ENCODE assay signal across 17 cellular contexts in the genomic region with DNA sequence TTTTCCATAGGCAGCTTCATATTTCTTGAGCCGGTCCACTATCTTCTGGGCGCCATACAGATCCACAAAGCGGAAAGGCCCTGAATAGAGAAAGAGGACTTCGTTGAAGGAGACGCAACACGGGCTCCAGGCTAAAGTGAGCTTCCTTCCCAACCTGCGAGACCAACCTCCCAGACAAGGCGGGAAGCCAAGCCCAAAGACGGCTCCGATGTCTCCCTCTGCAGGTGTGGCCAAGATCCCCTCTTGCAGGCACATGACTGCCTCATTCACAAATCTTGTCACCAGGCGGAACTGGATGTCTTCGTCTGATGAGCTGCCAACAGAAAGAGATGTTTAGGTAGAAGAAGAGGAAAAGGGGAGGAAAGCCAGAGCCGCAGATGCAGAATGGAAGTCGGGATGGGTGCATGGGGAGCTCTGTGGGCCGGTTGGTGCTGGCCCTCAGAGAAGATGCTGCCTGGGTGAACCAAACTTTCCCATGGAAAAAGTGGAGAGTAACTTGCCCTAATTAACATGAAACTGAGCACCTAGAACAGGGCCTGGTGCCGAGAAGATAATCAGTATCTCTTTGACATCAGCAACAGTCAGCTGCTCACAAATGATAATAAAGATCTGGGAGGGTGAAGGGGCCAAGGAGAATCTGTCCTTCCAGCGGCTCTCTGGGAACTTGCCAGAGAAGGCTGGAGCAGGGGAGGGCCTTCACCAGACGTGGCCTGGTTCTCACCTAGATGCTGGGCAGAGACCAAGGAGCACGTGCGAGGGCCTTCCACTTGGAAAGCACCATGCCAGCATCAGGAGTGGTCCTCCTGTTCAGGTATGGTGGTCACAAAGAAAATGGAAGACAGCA. TPM values are rescaled to one million over a fixed set of nuclear protein-coding genes. Genes with fewer than 3 reads are reported as not detected.
DNase-seq lines count a peak whose midpoint lies in the region; ATAC-seq, FAIRE-seq and TF ChIP-seq lines count a peak whose summit lies in the region.
"Had no signal": no experiment of that assay in that cellular context is flagged by ENCODE, and none has a peak within 500 bp of the region (broad histone marks: within the 10 kb centered on the region; RNA-seq: fewer than 3 reads in every experiment).

No MANE protein-coding gene starts in this region.

- CTCF ChIA-PET in activated CD8-positive, alpha-beta T cell treated with anti-CD3 and anti-CD28 coated beads, Interleukin-2, amount 10 ng/mL, durations not matched to agents 7 days and 5 days (lab: Charles Lee): no interaction called here
- CTCF ChIA-PET in activated CD8-positive, alpha-beta T cell treated with anti-CD3 and anti-CD28 coated beads for 36 hours (lab: Charles Lee): no interaction called here
- CTCF ChIA-PET in K562 (lab: Yijun Ruan, JAX; ENCODE audit: low intra/inter-chr PET ratio): no interaction called here

- no peak overlapping the region for H3K27ac ChIP-seq in K562 (ENCODE audit: extremely low read depth, low read depth, low read length)
- H3K27ac ChIP-seq: GM23248, HL-60 had no signal

- intact Hi-C loops in activated CD8-positive, alpha-beta T cell treated with anti-CD3 and anti-CD28 coated beads for 36 hours (cut with micrococcal nuclease): no loop called here
- intact Hi-C loops in K562 (cut with micrococcal nuclease): no loop called here

- no peak for TF ChIP-seq RAD21 in K562 (CRISPR knock-in tag; conservative IDR thresholded peaks at IDR 0.05 in 1 of 2, IDR thresholded peaks at IDR 0.05 in 1 of 2)

- TF ChIP-seq EP300 in K562 (IDR thresholded peaks at IDR 0.05; ENCODE audit: low read length): peak; percentile 73; the same call in 1 of the 2 replicates

- peaks cover 37% of the 10 kb centered on the region for H3K36me3 Mint-ChIP-seq in activated CD8-positive, alpha-beta T cell treated with anti-CD3 and anti-CD28 coated beads, Interleukin-2, amount 10 ng/mL, durations not matched to agents 7 days and 5 days (ENCODE audit: low read depth)
- peaks cover 18% of the 10 kb centered on the region for H3K36me3 Mint-ChIP-seq in activated CD8-positive, alpha-beta T cell treated with anti-CD3 and anti-CD28 coated beads for 36 hours (ENCODE audit: low read depth)

- DNase-seq in activated CD8-positive, alpha-beta T cell treated with anti-CD3 and anti-CD28 coated beads, Interleukin-2, amount 10 ng/mL, durations not matched to agents 7 days and 5 days: no peak
- DNase-seq in activated CD8-positive, alpha-beta T cell treated with anti-CD3 and anti-CD28 coated beads for 36 hours: no peak
- DNase-seq in K562 (ENCODE audit: extremely low read depth in 1 of 4, low spot score in 3 of 4) (peak in 2 of 4 experiments; percentile 37 to 59), mesenteric fat pad (ENCODE audit: low spot score) (peak; percentile 72), urothelium cell line (ENCODE audit: low spot score) (no peak)
- DNase-seq in activated effector memory CD4-positive, alpha-beta T cell treated with anti-CD3 and anti-CD28 coated beads, Interleukin-2, amount 50 U/mL, for 16 hours: no peak
- DNase-seq: AML-193; Calu3; CD4-positive, CD25-positive, alpha-beta regulatory T cell; GM23248; KBM-7; NCI-H2107 had no signal

- no peak for TF ChIP-seq POLR2A in K562 (conservative IDR thresholded peaks at IDR 0.05)

- no peaks in the 10 kb centered on the region for H3K9me3 Mint-ChIP-seq in activated CD8-positive, alpha-beta T cell treated with anti-CD3 and anti-CD28 coated beads, Interleukin-2, amount 10 ng/mL, durations not matched to agents 7 days and 5 days (ENCODE audit: insufficient read depth)
- H3K9me3 Mint-ChIP-seq in activated CD8-positive, alpha-beta T cell treated with anti-CD3 and anti-CD28 coated beads for 36 hours: no peaks in the 10 kb centered on the region
- H3K9me3 Mint-ChIP-seq: CD4-positive, CD25-positive, alpha-beta regulatory T cell had no signal

- FAIRE-seq in K562 (lab: Jason Lieb, UNC) (peak; percentile 48), urothelium cell line (lab: Jason Lieb, UNC) (peak; percentile 46)
- FAIRE-seq: G401.6, GM12891, GM19239 had no signal

- H3K9me3 ChIP-seq in K562 (replicated peaks; ENCODE audit: control insufficient read depth, insufficient read depth, low read depth, low read length): no peaks in the 10 kb centered on the region

- H3K27ac Mint-ChIP-seq in activated CD8-positive, alpha-beta T cell treated with anti-CD3 and anti-CD28 coated beads, Interleukin-2, amount 10 ng/mL, durations not matched to agents 7 days and 5 days: peak overlapping the region; percentile 34
- no peak overlapping the region for H3K27ac Mint-ChIP-seq in activated CD8-positive, alpha-beta T cell treated with anti-CD3 and anti-CD28 coated beads for 36 hours
- H3K27ac Mint-ChIP-seq: CD4-positive, CD25-positive, alpha-beta regulatory T cell had no signal

- peak overlapping the region; percentile 12 for H3K4me2 ChIP-seq in K562 (ENCODE audit: insufficient read depth, low read length)

- no TSS peak for BruUV-seq in K562 (replicated peaks; lab: Mats Ljungman, UMichigan)

- POLR2A ChIA-PET in activated CD8-positive, alpha-beta T cell treated with anti-CD3 and anti-CD28 coated beads, Interleukin-2, amount 10 ng/mL, durations not matched to agents 7 days and 5 days (lab: Charles Lee): interaction anchor here (0.6 kb wide), 1 partner anchor 514 kb away, joined by 6 read pairs; no protein-coding TSS in a partner anchor
- POLR2A ChIA-PET in activated CD8-positive, alpha-beta T cell treated with anti-CD3 and anti-CD28 coated beads for 36 hours (lab: Charles Lee): interaction anchor here (0.6 to 1.4 kb wide), 2 partner anchors 11 to 80 kb away, joined by 4 to 5 read pairs; no protein-coding TSS in a partner anchor
- POLR2A ChIA-PET in K562 (lab: Yijun Ruan, JAX): interaction anchor here (0.7 to 2.6 kb wide), 8 partner anchors 9 to 893 kb away, joined by 3 to 14 read pairs (median 4); a partner anchor contains a TSS

- H4K20me1 ChIP-seq in K562 (replicated peaks; ENCODE audit: control insufficient read depth, insufficient read depth, low read length): peaks cover 5% of the 10 kb centered on the region; the same call in 1 of the 2 replicates

- H3K4me1 Mint-ChIP-seq in activated CD8-positive, alpha-beta T cell treated with anti-CD3 and anti-CD28 coated beads, Interleukin-2, amount 10 ng/mL, durations not matched to agents 7 days and 5 days (ENCODE audit: low read depth): peaks cover 9% of the 10 kb centered on the region
- H3K4me1 Mint-ChIP-seq in activated CD8-positive, alpha-beta T cell treated with anti-CD3 and anti-CD28 coated beads for 36 hours (ENCODE audit: low read depth): no peaks in the 10 kb centered on the region

- ATAC-seq in activated CD8-positive, alpha-beta T cell treated with anti-CD3 and anti-CD28 coated beads, Interleukin-2, amount 10 ng/mL, durations not matched to agents 7 days and 5 days: no peak
- no peak for ATAC-seq in activated CD8-positive, alpha-beta T cell treated with anti-CD3 and anti-CD28 coated beads for 36 hours
- ATAC-seq in K562: peak; percentile 53
- ATAC-seq in GM19455 (IDR thresholded peaks at IDR 0.05; ENCODE audit: unreplicated experiment): no peak

- WGBS in K562 (ENCODE audit: insufficient coverage, low coverage, missing lambda C conversion rate): 66% methylated on average over 17 of the region's 20 CpGs

- H3K9me1 ChIP-seq in K562 (ENCODE audit: control insufficient read depth, insufficient read depth, low read length): peaks cover 7% of the 10 kb centered on the region

- peaks cover 83% of the 10 kb centered on the region for H3K36me3 ChIP-seq in K562 (ENCODE audit: control insufficient read depth, insufficient read depth, low read length)

- H3K79me2 ChIP-seq in K562 (ENCODE audit: control insufficient read depth, insufficient read depth, low read length): no peaks in the 10 kb centered on the region

- peaks cover 12% of the 10 kb centered on the region in 2 experiments; a peak in 4 of 5 replicates for H3K4me1 ChIP-seq in K562 (replicated peaks in 1 of 2; ENCODE audit: control insufficient read depth in 2 of 2, insufficient read depth in 2 of 2, low read length in 2 of 2)

- no peak for TF ChIP-seq CTCF in activated CD8-positive, alpha-beta T cell treated with anti-CD3 and anti-CD28 coated beads for 36 hours (IDR thresholded peaks at IDR 0.05)
- 0 out of 6 replicates have a peak, but pooled peaks of 1 of the 3 experiments have one; percentile 5 for TF ChIP-seq CTCF in K562 (IDR thresholded peaks at IDR 0.05 in 2 of 3, conservative IDR thresholded peaks at IDR 0.05 in 1 of 3; ENCODE audit: insufficient read depth in 2 of 3, low read depth in 1 of 3, low read length in 3 of 3)

- H3K27me3 ChIP-seq in K562 (ENCODE audit: control insufficient read depth in 2 of 2, insufficient read depth in 2 of 2, low read length in 2 of 2): no peaks in the 10 kb centered on the region

- H3K9ac ChIP-seq in K562 (ENCODE audit: insufficient read depth in 1 of 2, low read depth in 2 of 2, low read length in 2 of 2): peak overlapping the region in 1 of 2 experiments; percentile 33; a peak in 1 of 4 replicates
- H3K9ac ChIP-seq: GM23248 had no signal

- in situ Hi-C loops in K562 (cut with MboI): no loop called here

- H3K27me3 Mint-ChIP-seq in activated CD8-positive, alpha-beta T cell treated with anti-CD3 and anti-CD28 coated beads, Interleukin-2, amount 10 ng/mL, durations not matched to agents 7 days and 5 days (ENCODE audit: low read depth): no peaks in the 10 kb centered on the region
- H3K27me3 Mint-ChIP-seq in activated CD8-positive, alpha-beta T cell treated with anti-CD3 and anti-CD28 coated beads for 36 hours: no peaks in the 10 kb centered on the region
- H3K27me3 Mint-ChIP-seq: CD4-positive, CD25-positive, alpha-beta regulatory T cell had no signal

- no peak overlapping the region for H3K4me3 ChIP-seq in K562
- H3K4me3 ChIP-seq: GM23248 had no signal

- no peak overlapping the region for H3K4me3 Mint-ChIP-seq in activated CD8-positive, alpha-beta T cell treated with anti-CD3 and anti-CD28 coated beads, Interleukin-2, amount 10 ng/mL, durations not matched to agents 7 days and 5 days
- no peak overlapping the region for H3K4me3 Mint-ChIP-seq in activated CD8-positive, alpha-beta T cell treated with anti-CD3 and anti-CD28 coated beads for 36 hours
- H3K4me3 Mint-ChIP-seq: CD4-positive, CD25-positive, alpha-beta regulatory T cell had no signal

- no peak overlapping the region for H2AFZ ChIP-seq in K562 (ENCODE audit: low read depth, low read length)
- H2AFZ ChIP-seq: GM23248 had no signal

RNA-seq across cellular contexts. Expression of a gene that starts 18.6 kb away (rescaled TPM):
- total RNA-seq in activated CD8-positive, alpha-beta T cell treated with anti-CD3 and anti-CD28 coated beads, Interleukin-2, amount 10 ng/mL, durations not matched to agents 7 days and 5 days: 1 to 10 TPM; 2.8 to 5.5 TPM
- 1 to 10 TPM; 2.2 to 2.7 TPM for total RNA-seq in activated CD8-positive, alpha-beta T cell treated with anti-CD3 and anti-CD28 coated beads for 36 hours
- total RNA-seq in K562 (2011; cell fraction: chromatin; rRNA removed; ENCODE audit: low replicate concordance): 9.3 and 20.6 TPM in 2 replicates
- 11.8 and 13.2 TPM in 2 replicates for total RNA-seq in K562 (2011; cell fraction: nucleolus; rRNA removed)
- 12.0 and 16.1 TPM in 2 replicates for total RNA-seq in K562 (2011; cell fraction: nucleoplasm; rRNA removed)
- total RNA-seq in K562 (2014; rRNA removed): 2.5 and 4.7 TPM in 2 replicates
- total RNA-seq in K562 (2014; rRNA removed; fragmentation: Illumina TruSeq; extraction: Trizol): 1.3 and 1.7 TPM in 2 replicates
- 1.5 and 1.7 TPM in 2 replicates for total RNA-seq in K562 (2015; rRNA removed; fragmentation: Illumina TruSeq; extraction: Trizol)
- 11.5 and 12.4 TPM in 2 replicates for total RNA-seq in K562 (2021)
- polyA plus RNA-seq in K562 (2011; rRNA removed): 4.6 and 5.0 TPM in 2 replicates
- 6.3 and 10.6 TPM in 2 replicates for polyA plus RNA-seq in K562 (2011; cell fraction: cytosol; rRNA removed)
- polyA plus RNA-seq in K562 (2011; cell fraction: nucleus; rRNA removed): 9.6 and 16.4 TPM in 2 replicates
- 6.7 and 10.0 TPM in 2 replicates for polyA plus RNA-seq in K562 (2012)
- polyA plus RNA-seq in K562 (2014; fragmentation: Illumina TruSeq; extraction: Trizol): 5.4 and 6.9 TPM in 2 replicates
- 1 to 10 TPM; 1.7 to 2.2 TPM for polyA plus RNA-seq in K562 (2014; fragmentation: Nextera tagmentation; extraction: Ambion mirVana)
- 4.6 and 7.6 TPM in 2 replicates for polyA plus RNA-seq in K562 (2014; rRNA removed)
- polyA minus RNA-seq in K562 (2011; rRNA and poly(A)+ RNA removed): 2.9 and 4.5 TPM in 2 replicates
- polyA minus RNA-seq in K562 (2011; cell fraction: cytosol; rRNA and poly(A)+ RNA removed): 4.6 and 5.2 TPM in 2 replicates
- polyA minus RNA-seq in K562 (2011; cell fraction: nucleus; rRNA and poly(A)+ RNA removed): 3.2 and 3.7 TPM in 2 replicates
- total RNA-seq in mesenteric fat pad: 6.8 TPM

RNA-seq across cellular contexts. Expression of a gene that starts 52.9 kb away (rescaled TPM):
- total RNA-seq in activated CD8-positive, alpha-beta T cell treated with anti-CD3 and anti-CD28 coated beads, Interleukin-2, amount 10 ng/mL, durations not matched to agents 7 days and 5 days: 100 to 1,000 TPM; 119 to 124 TPM
- 100 to 1,000 TPM; 118 to 120 TPM for total RNA-seq in activated CD8-positive, alpha-beta T cell treated with anti-CD3 and anti-CD28 coated beads for 36 hours
- total RNA-seq in K562 (2011; cell fraction: chromatin; rRNA removed; ENCODE audit: low replicate concordance): 66.4 and 94.3 TPM in 2 replicates
- total RNA-seq in K562 (2011; cell fraction: nucleolus; rRNA removed): 54.4 and 55.7 TPM in 2 replicates
- 67.3 and 77.3 TPM in 2 replicates for total RNA-seq in K562 (2011; cell fraction: nucleoplasm; rRNA removed)
- total RNA-seq in K562 (2014; rRNA removed) (187 and 203 TPM in 2 replicates), K562 (2014; rRNA removed; fragmentation: Illumina TruSeq; extraction: Trizol) (207 and 219 TPM in 2 replicates), K562 (2015; rRNA removed; fragmentation: Illumina TruSeq; extraction: Trizol) (195 and 202 TPM in 2 replicates), K562 (2021) (186 and 196 TPM in 2 replicates), mesenteric fat pad (220 TPM)
- polyA plus RNA-seq in K562 (2011; rRNA removed) (183 and 214 TPM in 2 replicates), K562 (2014; fragmentation: Illumina TruSeq; extraction: Trizol) (224 and 246 TPM in 2 replicates), K562 (2014; fragmentation: Nextera tagmentation; extraction: Ambion mirVana) (100 to 1,000 TPM; 152 to 326 TPM), K562 (2014; rRNA removed) (140 and 145 TPM in 2 replicates)
- 99.3 and 152 TPM in 2 replicates for polyA plus RNA-seq in K562 (2011; cell fraction: cytosol; rRNA removed)
- 83.4 and 104 TPM in 2 replicates for polyA plus RNA-seq in K562 (2011; cell fraction: nucleus; rRNA removed)
- polyA plus RNA-seq in K562 (2012): 174 and 251 TPM in 2 replicates
- 329 and 345 TPM in 2 replicates for polyA minus RNA-seq in K562 (2011; rRNA and poly(A)+ RNA removed)
- 151 and 156 TPM in 2 replicates for polyA minus RNA-seq in K562 (2011; cell fraction: cytosol; rRNA and poly(A)+ RNA removed)
- 31.8 and 68.9 TPM in 2 replicates for polyA minus RNA-seq in K562 (2011; cell fraction: nucleus; rRNA and poly(A)+ RNA removed)

RNA-seq across cellular contexts. Expression of a gene that starts 53.2 kb away (rescaled TPM):
- total RNA-seq in activated CD8-positive, alpha-beta T cell treated with anti-CD3 and anti-CD28 coated beads, Interleukin-2, amount 10 ng/mL, durations not matched to agents 7 days and 5 days: 10 to 100 TPM; 59.1 to 63.5 TPM
- total RNA-seq in activated CD8-positive, alpha-beta T cell treated with anti-CD3 and anti-CD28 coated beads for 36 hours: 10 to 100 TPM; 58.8 TPM
- 78.9 and 152 TPM in 2 replicates for total RNA-seq in K562 (2011; cell fraction: chromatin; rRNA removed; ENCODE audit: low replicate concordance)
- total RNA-seq in K562 (2011; cell fraction: nucleolus; rRNA removed): 49.4 and 56.5 TPM in 2 replicates
- total RNA-seq in K562 (2011; cell fraction: nucleoplasm; rRNA removed): 97.7 and 134 TPM in 2 replicates
- 67.3 and 71.4 TPM in 2 replicates for total RNA-seq in K562 (2014; rRNA removed)
- total RNA-seq in K562 (2014; rRNA removed; fragmentation: Illumina TruSeq; extraction: Trizol): 103 and 109 TPM in 2 replicates
- total RNA-seq in K562 (2015; rRNA removed; fragmentation: Illumina TruSeq; extraction: Trizol): 86.8 and 93.1 TPM in 2 replicates
- total RNA-seq in K562 (2021): 100 and 109 TPM in 2 replicates
- polyA plus RNA-seq in K562 (2011; rRNA removed): 109 and 126 TPM in 2 replicates
- polyA plus RNA-seq in K562 (2011; cell fraction: cytosol; rRNA removed): 66.1 and 128 TPM in 2 replicates
- polyA plus RNA-seq in K562 (2011; cell fraction: nucleus; rRNA removed): 67.1 and 91.6 TPM in 2 replicates
- polyA plus RNA-seq in K562 (2012): 85.6 and 104 TPM in 2 replicates
- 77.3 and 92.0 TPM in 2 replicates for polyA plus RNA-seq in K562 (2014; fragmentation: Illumina TruSeq; extraction: Trizol)
- 100 to 1,000 TPM; 198 to 199 TPM for polyA plus RNA-seq in K562 (2014; fragmentation: Nextera tagmentation; extraction: Ambion mirVana)
- 84.6 and 94.9 TPM in 2 replicates for polyA plus RNA-seq in K562 (2014; rRNA removed)
- 189 and 209 TPM in 2 replicates for polyA minus RNA-seq in K562 (2011; rRNA and poly(A)+ RNA removed)
- polyA minus RNA-seq in K562 (2011; cell fraction: cytosol; rRNA and poly(A)+ RNA removed): 50.2 and 61.6 TPM in 2 replicates
- polyA minus RNA-seq in K562 (2011; cell fraction: nucleus; rRNA and poly(A)+ RNA removed): 29.5 and 56.9 TPM in 2 replicates
- 224 TPM for total RNA-seq in mesenteric fat pad
